In the genomic region with DNA sequence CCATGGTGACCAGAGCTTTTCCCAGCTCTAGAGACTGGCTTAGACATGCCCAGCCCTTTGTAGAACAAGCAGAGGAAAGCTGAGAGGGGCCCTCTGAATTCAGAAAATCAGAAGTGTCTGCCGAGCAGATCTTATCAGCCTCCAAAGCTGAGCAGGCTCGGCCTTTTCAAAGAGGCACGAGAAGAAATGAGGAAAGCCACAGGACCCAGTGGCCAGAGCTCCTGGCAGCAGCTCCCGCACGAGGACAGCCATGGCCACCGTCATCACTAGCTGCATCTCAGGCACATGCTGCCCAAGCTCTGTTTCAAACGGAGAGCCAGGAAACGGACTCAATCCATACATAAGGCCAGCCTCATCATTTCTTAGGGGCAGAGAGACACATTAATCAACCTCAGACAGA, we compare ENCODE assay signal across 1 cellular context.
TF ChIP-seq lines count a peak whose summit lies in the region.

No MANE protein-coding gene starts in this region.

TF ChIP-seq in WTC11, 78 proteins besides CTCF, POLR2A, EP300 and RAD21 (continued from another document):
- TF ChIP-seq PRRX2 (CRISPR knock-in tag; IDR thresholded peaks at IDR 0.05), result no peak
- TF ChIP-seq ESRRA (CRISPR knock-in tag; IDR thresholded peaks at IDR 0.05; ENCODE audit: borderline replicate concordance), result no peak
- TF ChIP-seq FOXJ3 (CRISPR knock-in tag; IDR thresholded peaks at IDR 0.05; ENCODE audit: borderline replicate concordance), result no peak
- TF ChIP-seq, protein P1, sequence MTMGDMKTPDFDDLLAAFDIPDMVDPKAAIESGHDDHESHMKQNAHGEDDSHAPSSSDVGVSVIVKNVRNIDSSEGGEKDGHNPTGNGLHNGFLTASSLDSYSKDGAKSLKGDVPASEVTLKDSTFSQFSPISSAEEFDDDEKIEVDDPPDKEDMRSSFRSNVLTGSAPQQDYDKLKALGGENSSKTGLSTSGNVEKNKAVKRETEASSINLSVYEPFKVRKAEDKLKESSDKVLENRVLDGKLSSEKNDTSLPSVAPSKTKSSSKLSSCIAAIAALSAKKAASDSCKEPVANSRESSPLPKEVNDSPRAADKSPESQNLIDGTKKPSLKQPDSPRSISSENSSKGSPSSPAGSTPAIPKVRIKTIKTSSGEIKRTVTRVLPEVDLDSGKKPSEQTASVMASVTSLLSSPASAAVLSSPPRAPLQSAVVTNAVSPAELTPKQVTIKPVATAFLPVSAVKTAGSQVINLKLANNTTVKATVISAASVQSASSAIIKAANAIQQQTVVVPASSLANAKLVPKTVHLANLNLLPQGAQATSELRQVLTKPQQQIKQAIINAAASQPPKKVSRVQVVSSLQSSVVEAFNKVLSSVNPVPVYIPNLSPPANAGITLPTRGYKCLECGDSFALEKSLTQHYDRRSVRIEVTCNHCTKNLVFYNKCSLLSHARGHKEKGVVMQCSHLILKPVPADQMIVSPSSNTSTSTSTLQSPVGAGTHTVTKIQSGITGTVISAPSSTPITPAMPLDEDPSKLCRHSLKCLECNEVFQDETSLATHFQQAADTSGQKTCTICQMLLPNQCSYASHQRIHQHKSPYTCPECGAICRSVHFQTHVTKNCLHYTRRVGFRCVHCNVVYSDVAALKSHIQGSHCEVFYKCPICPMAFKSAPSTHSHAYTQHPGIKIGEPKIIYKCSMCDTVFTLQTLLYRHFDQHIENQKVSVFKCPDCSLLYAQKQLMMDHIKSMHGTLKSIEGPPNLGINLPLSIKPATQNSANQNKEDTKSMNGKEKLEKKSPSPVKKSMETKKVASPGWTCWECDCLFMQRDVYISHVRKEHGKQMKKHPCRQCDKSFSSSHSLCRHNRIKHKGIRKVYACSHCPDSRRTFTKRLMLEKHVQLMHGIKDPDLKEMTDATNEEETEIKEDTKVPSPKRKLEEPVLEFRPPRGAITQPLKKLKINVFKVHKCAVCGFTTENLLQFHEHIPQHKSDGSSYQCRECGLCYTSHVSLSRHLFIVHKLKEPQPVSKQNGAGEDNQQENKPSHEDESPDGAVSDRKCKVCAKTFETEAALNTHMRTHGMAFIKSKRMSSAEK (CRISPR knock-in tag; IDR thresholded peaks at IDR 0.05; ENCODE audit: borderline replicate concordance), result no peak
- TF ChIP-seq ARID4B (CRISPR knock-in tag; IDR thresholded peaks at IDR 0.05; ENCODE audit: borderline replicate concordance), result no peak
- no peak for TF ChIP-seq GTF2I (CRISPR knock-in tag; conservative IDR thresholded peaks at IDR 0.05)
- no peak for TF ChIP-seq TEAD4 (CRISPR knock-in tag; IDR thresholded peaks at IDR 0.05)
- no peak for TF ChIP-seq MXD4 (CRISPR knock-in tag; IDR thresholded peaks at IDR 0.05; ENCODE audit: borderline replicate concordance)
- no peak for TF ChIP-seq ZNF396 (CRISPR knock-in tag; IDR thresholded peaks at IDR 0.05; ENCODE audit: borderline replicate concordance)
- no peak for TF ChIP-seq AR (CRISPR knock-in tag; IDR thresholded peaks at IDR 0.05)
- TF ChIP-seq CREB1 (CRISPR knock-in tag; IDR thresholded peaks at IDR 0.05), result no peak
- no peak for TF ChIP-seq RELA (CRISPR knock-in tag; IDR thresholded peaks at IDR 0.05; ENCODE audit: borderline replicate concordance)
TF ChIP-seq in WTC11: peak in this region for 0.
